In the genomic region with DNA sequence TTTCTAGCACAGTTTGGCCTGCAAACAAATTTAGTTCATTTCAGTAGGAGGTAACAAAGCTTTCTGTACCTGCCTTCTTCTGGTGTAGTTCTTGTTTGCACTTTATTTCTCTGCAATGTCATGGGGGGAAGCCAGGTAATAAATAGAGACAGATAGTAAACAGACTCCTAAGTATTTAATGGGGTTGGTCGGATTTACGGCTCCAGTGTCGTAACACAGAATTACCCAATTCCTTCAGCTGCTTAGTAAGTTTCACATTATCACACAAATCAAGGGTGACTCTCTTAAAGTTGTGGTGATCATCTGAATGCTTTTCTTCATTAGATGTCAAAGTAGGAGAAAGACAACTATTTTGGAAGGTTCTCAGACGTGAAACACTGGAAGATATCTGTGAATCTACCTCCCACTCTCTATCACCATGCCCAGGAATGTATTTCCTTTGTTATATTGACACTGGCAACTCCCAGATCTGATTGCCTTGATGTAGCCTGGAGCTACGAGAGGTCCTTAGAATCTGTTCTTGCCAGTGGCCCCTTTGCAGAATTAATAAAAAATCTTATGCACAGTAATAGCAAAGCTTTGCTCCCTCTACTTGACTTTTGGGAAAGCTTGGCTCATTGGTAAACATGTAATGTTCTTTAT, we compare ENCODE assay signal across 20 cellular contexts. TPM values are rescaled to one million over a fixed set of nuclear protein-coding genes. Genes with fewer than 3 reads are reported as not detected.
DNase-seq lines count a peak whose midpoint lies in the region; ATAC-seq, FAIRE-seq and TF ChIP-seq lines count a peak whose summit lies in the region.
"Had no signal": no experiment of that assay in that cellular context is flagged by ENCODE, and none has a peak within 500 bp of the region (broad histone marks: within the 10 kb centered on the region; RNA-seq: fewer than 3 reads in every experiment).

No MANE protein-coding gene starts in this region.

- H3K27me3 ChIP-seq in RWPE2 (ENCODE audit: insufficient read depth, poor library complexity, severe bottlenecking) (no peaks in the 10 kb centered on the region), small intestine (ENCODE audit: control insufficient read depth in 2 of 2, insufficient read depth in 2 of 2, low read length in 2 of 2) (no peaks in the 10 kb centered on the region)
- H3K27me3 ChIP-seq: BLaER1 treated with 17β-estradiol and CSF1 and Interleukin-3, amounts not matched to agents 10 nM and 100 nM had no signal

- peak overlapping the region; percentile 7 for H3K27ac ChIP-seq in RWPE2 (ENCODE audit: poor library complexity, severe bottlenecking)
- H3K27ac ChIP-seq in small intestine (ENCODE audit: low read depth in 1 of 2, low read length in 1 of 2) = no peak overlapping the region
- H3K27ac ChIP-seq: BLaER1 treated with 17β-estradiol and CSF1 and Interleukin-3, amounts not matched to agents 10 nM and 100 nM; foreskin keratinocyte; skin epidermis had no signal

- WGBS in small intestine, 3 donors = 19 to 51% (median 24%) methylated on average over 5 of the region's 5 CpGs

- ATAC-seq in RWPE2 (ENCODE audit: low read depth) (peak; percentile 82), GM18873 (IDR thresholded peaks at IDR 0.05; ENCODE audit: low FRiP score, unreplicated experiment) (no peak)
- ATAC-seq: foreskin keratinocyte had no signal

- H3K36me3 ChIP-seq in RWPE2 (ENCODE audit: low read depth) (no peaks in the 10 kb centered on the region), small intestine (ENCODE audit: control insufficient read depth in 2 of 2, insufficient read depth in 2 of 2, low read length in 2 of 2) (no peaks in the 10 kb centered on the region)
- H3K36me3 ChIP-seq: BLaER1 treated with 17β-estradiol and CSF1 and Interleukin-3, amounts not matched to agents 10 nM and 100 nM had no signal

- FAIRE-seq in small intestine (lab: Jason Lieb, UNC) = no peak
- FAIRE-seq: GM19239 had no signal

- TF ChIP-seq CTCF in RWPE2 (IDR thresholded peaks at IDR 0.05; ENCODE audit: poor library complexity, severe bottlenecking) (no peak), foreskin fibroblast (IDR thresholded peaks at IDR 0.05; ENCODE audit: low read depth, low read length) (no peak)

- H3K4me3 ChIP-seq in RWPE2 (ENCODE audit: severe bottlenecking) (no peak overlapping the region), foreskin fibroblast (ENCODE audit: low read depth in 1 of 2, low read length in 2 of 2) (no peak overlapping the region), small intestine (ENCODE audit: low read depth in 1 of 2, low read length in 2 of 2) (no peak overlapping the region)
- H3K4me3 ChIP-seq: BLaER1 treated with 17β-estradiol and CSF1 and Interleukin-3, amounts not matched to agents 10 nM and 100 nM; skin epidermis had no signal

- H3K4me1 ChIP-seq in RWPE2 (ENCODE audit: insufficient read depth, poor library complexity, severe bottlenecking) = peaks cover 12% of the 10 kb centered on the region
- peaks cover 0 to 5% of the 10 kb centered on the region in 2 donors for H3K4me1 ChIP-seq in small intestine (ENCODE audit: control insufficient read depth in 2 of 2, insufficient read depth in 1 of 2, low read depth in 1 of 2, low read length in 1 of 2)
- H3K4me1 ChIP-seq: BLaER1 treated with 17β-estradiol and CSF1 and Interleukin-3, amounts not matched to agents 10 nM and 100 nM; foreskin keratinocyte had no signal

- DNase-seq in GM04503 (ENCODE audit: low read depth) (peak; percentile 30), RWPE2 (ENCODE audit: low spot score) (no peak), foreskin fibroblast (peak; percentile 42 to 51), small intestine (peak; percentile 27), GM19240 (ENCODE audit: insufficient read length, low spot score) (no peak), NCI-H2081 (lab: John Stamatoyannopoulos, UW) (no peak)
- DNase-seq: activated CD4-positive, CD25-positive, alpha-beta regulatory T cell; amniotic stem cell; cerebellar nuclear complex; HFFc6; Kasumi-1; nucleus accumbens; SHP77; stimulated activated CD4-positive, alpha-beta T cell treated with anti-CD3 and anti-CD28 coated beads, Interleukin-4, amount 100 ng/mL, for 24 hours; T-helper 2 cell had no signal

- H3K9me3 ChIP-seq in RWPE2 (ENCODE audit: severe bottlenecking) = no peaks in the 10 kb centered on the region
- no peaks in the 10 kb centered on the region for H3K9me3 ChIP-seq in small intestine (ENCODE audit: control insufficient read depth, low read depth)
- H3K9me3 ChIP-seq: BLaER1 treated with 17β-estradiol and CSF1 and Interleukin-3, amounts not matched to agents 10 nM and 100 nM had no signal

RNA-seq across cellular contexts. Expression of a gene that starts 25.0 kb away (rescaled TPM):
- polyA plus RNA-seq in small intestine = under 1 TPM in 1 of 3 donors, not detected in 2; 0.25 TPM
- polyA plus RNA-seq: foreskin keratinocyte had no signal

Comparison
In these comparisons a context has a peak if more than half of its experiments do, and no peak if none do; other contexts are left out.
1. DNase-seq: peak in GM04503 (single experiment), foreskin fibroblast (2 of 2) and small intestine (single experiment); none in RWPE2 (single experiment), GM19240 (single experiment) and NCI-H2081 (0 of 2).